Comparison of ENCODE assay signal across 1 cellular context in the genomic region with DNA sequence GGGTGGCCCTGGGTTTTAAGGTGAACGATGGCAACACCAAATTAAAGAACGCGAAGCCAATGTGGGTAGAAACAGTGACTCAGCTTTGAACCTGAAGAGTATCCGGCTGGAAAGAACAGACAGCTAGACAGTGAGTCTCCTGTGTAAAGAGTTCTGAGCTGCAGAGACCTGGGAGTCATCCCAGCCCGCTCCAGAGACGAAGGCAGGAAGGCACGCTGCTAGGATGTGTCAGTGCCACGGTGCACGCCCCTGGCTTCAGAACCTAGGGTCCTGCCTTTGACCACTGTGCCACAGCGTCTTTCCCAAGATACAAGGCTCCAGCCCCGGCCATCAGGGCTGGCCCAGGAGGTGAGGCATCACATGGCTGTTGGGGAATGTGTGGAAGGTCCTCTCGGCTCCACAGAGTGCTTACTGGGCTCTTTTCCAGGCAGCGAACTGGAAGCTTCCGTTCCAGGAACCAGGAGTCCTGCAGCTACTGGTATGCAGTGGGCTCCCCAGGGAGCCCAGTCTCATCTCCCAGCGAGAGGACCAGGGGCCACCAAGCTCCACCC.
A peak's percentile ranks its signal among the peaks of the same experiment; 100 is the strongest.
TF ChIP-seq lines count a peak whose summit lies in the region.

No MANE protein-coding gene starts in this region.

TF ChIP-seq in A549, 52 proteins besides CTCF, POLR2A, EP300 and RAD21 (continued from another document):
- TF ChIP-seq TFCP2L1 (CRISPR knock-in tag; IDR thresholded peaks at IDR 0.05) (0 out of 2 replicates have a peak, but pooled peaks have one; percentile 16), MAFK (IDR thresholded peaks at IDR 0.05; ENCODE audit: partially characterized antibody) (peak; percentile 98), FOXS1 (CRISPR knock-in tag; IDR thresholded peaks at IDR 0.05) (0 out of 2 replicates have a peak, but pooled peaks have one; percentile 4)
- TF ChIP-seq, protein P1, sequence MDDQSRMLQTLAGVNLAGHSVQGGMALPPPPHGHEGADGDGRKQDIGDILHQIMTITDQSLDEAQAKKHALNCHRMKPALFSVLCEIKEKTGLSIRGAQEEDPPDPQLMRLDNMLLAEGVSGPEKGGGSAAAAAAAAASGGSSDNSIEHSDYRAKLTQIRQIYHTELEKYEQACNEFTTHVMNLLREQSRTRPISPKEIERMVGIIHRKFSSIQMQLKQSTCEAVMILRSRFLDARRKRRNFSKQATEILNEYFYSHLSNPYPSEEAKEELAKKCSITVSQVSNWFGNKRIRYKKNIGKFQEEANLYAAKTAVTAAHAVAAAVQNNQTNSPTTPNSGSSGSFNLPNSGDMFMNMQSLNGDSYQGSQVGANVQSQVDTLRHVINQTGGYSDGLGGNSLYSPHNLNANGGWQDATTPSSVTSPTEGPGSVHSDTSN (IDR thresholded peaks at IDR 0.05): peak; percentile 15; the same call in 1 of the 2 replicates
- TF ChIP-seq, protein P2, sequence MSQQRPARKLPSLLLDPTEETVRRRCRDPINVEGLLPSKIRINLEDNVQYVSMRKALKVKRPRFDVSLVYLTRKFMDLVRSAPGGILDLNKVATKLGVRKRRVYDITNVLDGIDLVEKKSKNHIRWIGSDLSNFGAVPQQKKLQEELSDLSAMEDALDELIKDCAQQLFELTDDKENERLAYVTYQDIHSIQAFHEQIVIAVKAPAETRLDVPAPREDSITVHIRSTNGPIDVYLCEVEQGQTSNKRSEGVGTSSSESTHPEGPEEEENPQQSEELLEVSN (IDR thresholded peaks at IDR 0.05; ENCODE audit: borderline replicate concordance, low read depth): peak; percentile 77; the same call in 1 of the 2 replicates
